Comparison of ENCODE assay signal across 15 cellular contexts in genomic region chr1:36481771-36482723, GRCh38. TPM values are rescaled to one million over a fixed set of nuclear protein-coding genes. Genes with fewer than 3 reads are reported as not detected.
A peak's percentile ranks its signal among the peaks of the same experiment; 100 is the strongest.
DNase-seq lines count a peak whose midpoint lies in the region; ATAC-seq and TF ChIP-seq lines count a peak whose summit lies in the region.
"Had no signal": no experiment of that assay in that cellular context is flagged by ENCODE, and none has a peak within 500 bp of the region (broad histone marks: within the 10 kb centered on the region; RNA-seq: fewer than 3 reads in every experiment).

No MANE protein-coding gene starts in this region.

- peaks cover 12% of the 10 kb centered on the region for H3K4me1 ChIP-seq in Karpas-422 (ENCODE audit: low read length)
- H3K4me1 ChIP-seq: testis had no signal

- ATAC-seq in activated CD8-positive, alpha-beta memory T cell treated with anti-CD3 and anti-CD28 coated beads, Interleukin-2, amount 10 ng/mL, durations not matched to agents 7 days and 5 days = no peak
- no peak for ATAC-seq in activated CD8-positive, alpha-beta T cell treated with anti-CD3 and anti-CD28 coated beads for 36 hours
- ATAC-seq in stimulated activated memory B cell treated with anti-CD40 and anti-IgM and Interleukin-4, amounts not matched to agents 10 μg/mL and 1 μg/mL and 100 μg/mL, for 72 hours = peak; percentile 38

- H3K4me2 ChIP-seq in Karpas-422 (ENCODE audit: low read depth, low read length, poor library complexity, severe bottlenecking) = no peak overlapping the region

- H3K9me2 ChIP-seq in Karpas-422 (replicated peaks; ENCODE audit: insufficient read depth, low read length) = no peaks in the 10 kb centered on the region

- CTCF ChIA-PET in activated CD8-positive, alpha-beta memory T cell treated with anti-CD3 and anti-CD28 coated beads, Interleukin-2, amount 10 ng/mL, durations not matched to agents 7 days and 5 days (lab: Charles Lee) = interaction anchor here (0.7 to 3.0 kb wide), 2 partner anchors 10 to 35 kb away, joined by 3 to 9 read pairs; no protein-coding TSS in a partner anchor
- CTCF ChIA-PET in activated CD8-positive, alpha-beta T cell treated with anti-CD3 and anti-CD28 coated beads for 36 hours (lab: Charles Lee) = interaction anchor here (1.7 kb wide), 1 partner anchor 34 kb away, joined by 4 read pairs; no protein-coding TSS in a partner anchor

- no peak overlapping the region for H2AFZ ChIP-seq in Karpas-422 (ENCODE audit: low read length)
- H2AFZ ChIP-seq: GM23248 had no signal

- TF ChIP-seq CTCF in activated CD8-positive, alpha-beta T cell treated with anti-CD3 and anti-CD28 coated beads for 36 hours (IDR thresholded peaks at IDR 0.05) = no peak
- no peak for TF ChIP-seq CTCF in GM10266 (IDR thresholded peaks at IDR 0.05; ENCODE audit: control insufficient read depth, insufficient read depth, low read depth, missing control alignments)

- H3K9ac ChIP-seq in Karpas-422 (ENCODE audit: low read length) = no peak overlapping the region
- H3K9ac ChIP-seq: GM23248 had no signal

- H3K9me3 Mint-ChIP-seq in activated CD8-positive, alpha-beta memory T cell treated with anti-CD3 and anti-CD28 coated beads, Interleukin-2, amount 10 ng/mL, durations not matched to agents 7 days and 5 days (ENCODE audit: low read depth) = no peaks in the 10 kb centered on the region
- no peaks in the 10 kb centered on the region for H3K9me3 Mint-ChIP-seq in activated CD8-positive, alpha-beta T cell treated with anti-CD3 and anti-CD28 coated beads for 36 hours
- no peaks in the 10 kb centered on the region for H3K9me3 Mint-ChIP-seq in stimulated activated memory B cell treated with anti-CD40 and anti-IgM and Interleukin-4, amounts not matched to agents 10 μg/mL and 1 μg/mL and 100 μg/mL, for 72 hours

- H3K27ac Mint-ChIP-seq in activated CD8-positive, alpha-beta memory T cell treated with anti-CD3 and anti-CD28 coated beads, Interleukin-2, amount 10 ng/mL, durations not matched to agents 7 days and 5 days = no peak overlapping the region
- no peak overlapping the region for H3K27ac Mint-ChIP-seq in activated CD8-positive, alpha-beta T cell treated with anti-CD3 and anti-CD28 coated beads for 36 hours
- no peak overlapping the region for H3K27ac Mint-ChIP-seq in stimulated activated memory B cell treated with anti-CD40 and anti-IgM and Interleukin-4, amounts not matched to agents 10 μg/mL and 1 μg/mL and 100 μg/mL, for 72 hours

- H3K27me3 Mint-ChIP-seq in activated CD8-positive, alpha-beta memory T cell treated with anti-CD3 and anti-CD28 coated beads, Interleukin-2, amount 10 ng/mL, durations not matched to agents 7 days and 5 days = peaks cover 31% of the 10 kb centered on the region
- peaks cover 2% of the 10 kb centered on the region for H3K27me3 Mint-ChIP-seq in activated CD8-positive, alpha-beta T cell treated with anti-CD3 and anti-CD28 coated beads for 36 hours
- peaks cover 12% of the 10 kb centered on the region for H3K27me3 Mint-ChIP-seq in stimulated activated memory B cell treated with anti-CD40 and anti-IgM and Interleukin-4, amounts not matched to agents 10 μg/mL and 1 μg/mL and 100 μg/mL, for 72 hours

- H3K4me1 Mint-ChIP-seq in activated CD8-positive, alpha-beta memory T cell treated with anti-CD3 and anti-CD28 coated beads, Interleukin-2, amount 10 ng/mL, durations not matched to agents 7 days and 5 days = peaks cover 14% of the 10 kb centered on the region
- peaks cover 9% of the 10 kb centered on the region for H3K4me1 Mint-ChIP-seq in activated CD8-positive, alpha-beta T cell treated with anti-CD3 and anti-CD28 coated beads for 36 hours (ENCODE audit: low read depth)
- peaks cover 24% of the 10 kb centered on the region for H3K4me1 Mint-ChIP-seq in stimulated activated memory B cell treated with anti-CD40 and anti-IgM and Interleukin-4, amounts not matched to agents 10 μg/mL and 1 μg/mL and 100 μg/mL, for 72 hours

- intact Hi-C loops in activated CD8-positive, alpha-beta T cell treated with anti-CD3 and anti-CD28 coated beads for 36 hours (cut with micrococcal nuclease) = no loop called here

- H3K9me3 ChIP-seq in Karpas-422 (ENCODE audit: low read length) = no peaks in the 10 kb centered on the region
- H3K9me3 ChIP-seq: testis had no signal

- no peaks in the 10 kb centered on the region for H3K79me2 ChIP-seq in Karpas-422 (ENCODE audit: low read length)

- no peak overlapping the region for H3K4me3 ChIP-seq in Karpas-422 (ENCODE audit: low read length)
- H3K4me3 ChIP-seq: GM23248, SK-N-MC, testis had no signal

- no peaks in the 10 kb centered on the region for H3K36me3 Mint-ChIP-seq in activated CD8-positive, alpha-beta memory T cell treated with anti-CD3 and anti-CD28 coated beads, Interleukin-2, amount 10 ng/mL, durations not matched to agents 7 days and 5 days
- no peaks in the 10 kb centered on the region for H3K36me3 Mint-ChIP-seq in activated CD8-positive, alpha-beta T cell treated with anti-CD3 and anti-CD28 coated beads for 36 hours (ENCODE audit: low read depth)
- H3K36me3 Mint-ChIP-seq in stimulated activated memory B cell treated with anti-CD40 and anti-IgM and Interleukin-4, amounts not matched to agents 10 μg/mL and 1 μg/mL and 100 μg/mL, for 72 hours = no peaks in the 10 kb centered on the region

- H3K4me3 Mint-ChIP-seq in activated CD8-positive, alpha-beta memory T cell treated with anti-CD3 and anti-CD28 coated beads, Interleukin-2, amount 10 ng/mL, durations not matched to agents 7 days and 5 days = peak overlapping the region; percentile 1
- no peak overlapping the region for H3K4me3 Mint-ChIP-seq in activated CD8-positive, alpha-beta T cell treated with anti-CD3 and anti-CD28 coated beads for 36 hours
- no peak overlapping the region for H3K4me3 Mint-ChIP-seq in stimulated activated memory B cell treated with anti-CD40 and anti-IgM and Interleukin-4, amounts not matched to agents 10 μg/mL and 1 μg/mL and 100 μg/mL, for 72 hours

- DNase-seq in activated CD8-positive, alpha-beta memory T cell treated with anti-CD3 and anti-CD28 coated beads, Interleukin-2, amount 10 ng/mL, durations not matched to agents 7 days and 5 days = no peak
- no peak for DNase-seq in activated CD8-positive, alpha-beta memory T cell treated with anti-CD3 and anti-CD28 coated beads, Interleukin-2, amount 50 U/mL, for 48 hours
- peak; percentile 15 for DNase-seq in activated CD8-positive, alpha-beta T cell treated with anti-CD3 and anti-CD28 coated beads for 36 hours
- peak; percentile 43 for DNase-seq in left kidney (ENCODE audit: low read depth, low spot score)
- DNase-seq in GM10266 (ENCODE audit: extremely low spot score) = no peak
- DNase-seq in Karpas-422 = no peak
- DNase-seq in germinal center (ENCODE audit: low spot score) = no peak
- DNase-seq: GM23248, NCI-H510A treated with DMSO at 0.1 percent for 48 hours, testis had no signal

- H4K20me1 ChIP-seq in Karpas-422 (ENCODE audit: insufficient read depth, low read depth, low read length) = no peaks in the 10 kb centered on the region

- no peaks in the 10 kb centered on the region for H3K27me3 ChIP-seq in Karpas-422 (ENCODE audit: low read length)
- H3K27me3 ChIP-seq: testis had no signal

- no peak overlapping the region for H3K27ac ChIP-seq in Karpas-422 (ENCODE audit: low read length)
- H3K27ac ChIP-seq: GM23248, SK-N-MC, testis had no signal

- no peaks in the 10 kb centered on the region for H3K36me3 ChIP-seq in Karpas-422 (ENCODE audit: insufficient read depth, low read length)

- POLR2A ChIA-PET in activated CD8-positive, alpha-beta T cell treated with anti-CD3 and anti-CD28 coated beads for 36 hours (lab: Charles Lee) = no interaction called here

RNA-seq across cellular contexts. Expression of gene CSF3R, which starts 0.7 kb away (rescaled TPM):
- not detected for total RNA-seq in activated CD8-positive, alpha-beta memory T cell treated with anti-CD3 and anti-CD28 coated beads, Interleukin-2, amount 10 ng/mL, durations not matched to agents 7 days and 5 days
- total RNA-seq in activated CD8-positive, alpha-beta T cell treated with anti-CD3 and anti-CD28 coated beads for 36 hours = not detected
- not detected in 2 replicates for total RNA-seq in Karpas-422 (2014; rRNA removed; shearing (Covaris generic); ENCODE audit: low replicate concordance)
- total RNA-seq: dermis microvascular lymphatic vessel endothelial cell, G401, GM23248, myocyte had no signal

RNA-seq across cellular contexts. Expression of gene MRPS15, which starts 17.9 kb away (rescaled TPM):
- total RNA-seq in activated CD8-positive, alpha-beta memory T cell treated with anti-CD3 and anti-CD28 coated beads, Interleukin-2, amount 10 ng/mL, durations not matched to agents 7 days and 5 days = 100 to 1,000 TPM; 112 to 115 TPM
- 100 to 1,000 TPM; 120 to 129 TPM for total RNA-seq in activated CD8-positive, alpha-beta T cell treated with anti-CD3 and anti-CD28 coated beads for 36 hours
- 86.7 and 108 TPM in 2 replicates for total RNA-seq in Karpas-422 (2014; rRNA removed; shearing (Covaris generic); ENCODE audit: low replicate concordance)

RNA-seq across cellular contexts. Expression of gene OSCP1, which starts 31.8 kb away (rescaled TPM):
- 1 to 10 TPM in 1 of 2 experiments, under 1 TPM in 1; 0.85 to 1.3 TPM for total RNA-seq in activated CD8-positive, alpha-beta memory T cell treated with anti-CD3 and anti-CD28 coated beads, Interleukin-2, amount 10 ng/mL, durations not matched to agents 7 days and 5 days
- total RNA-seq in activated CD8-positive, alpha-beta T cell treated with anti-CD3 and anti-CD28 coated beads for 36 hours = 1 to 10 TPM; 1.2 to 1.5 TPM
- 11.8 and 15.0 TPM in 2 replicates for total RNA-seq in Karpas-422 (2014; rRNA removed; shearing (Covaris generic); ENCODE audit: low replicate concordance)

Comparison
In these comparisons a context has a peak if more than half of its experiments do, and no peak if none do; other contexts are left out.
1. DNase-seq: peak in activated CD8-positive, alpha-beta T cell treated with anti-CD3 and anti-CD28 coated beads for 36 hours (single experiment) and left kidney (single experiment); none in activated CD8-positive, alpha-beta memory T cell treated with anti-CD3 and anti-CD28 coated beads, Interleukin-2, amount 10 ng/mL, durations not matched to agents 7 days and 5 days (single experiment), activated CD8-positive, alpha-beta memory T cell treated with anti-CD3 and anti-CD28 coated beads, Interleukin-2, amount 50 U/mL, for 48 hours (single experiment), GM10266 (single experiment), Karpas-422 (single experiment) and germinal center (single experiment).